21 cellular contexts compared by ENCODE assay signal in genomic region chr5:82359286-82359685, GRCh38.
DNase-seq lines count a peak whose midpoint lies in the region; ATAC-seq and TF ChIP-seq lines count a peak whose summit lies in the region.
"Had no signal": no experiment of that assay in that cellular context is flagged by ENCODE, and none has a peak within 500 bp of the region (broad histone marks: within the 10 kb centered on the region; RNA-seq: fewer than 3 reads in every experiment).

No MANE protein-coding gene starts in this region.

- H3K27me3 ChIP-seq in foreskin keratinocyte (no peaks in the 10 kb centered on the region), smooth muscle cell (ENCODE audit: low read depth) (no peaks in the 10 kb centered on the region)
- H3K27me3 ChIP-seq: esophagus squamous epithelium, left lung had no signal

- peaks cover 3% of the 10 kb centered on the region for H3K27me3 Mint-ChIP-seq in activated T-cell treated with anti-CD3 and anti-CD28 coated beads, Interleukin-2, amount 50 U/mL, for 24 hours
- H3K27me3 Mint-ChIP-seq in activated T-cell treated with anti-CD3 and anti-CD28 coated beads, Interleukin-2, amount 50 U/mL, for 72 hours (ENCODE audit: low read depth) = peaks cover 17% of the 10 kb centered on the region
- H3K27me3 Mint-ChIP-seq: activated CD8-positive, alpha-beta memory T cell treated with anti-CD3 and anti-CD28 coated beads, Interleukin-2, amount 10 ng/mL, durations not matched to agents 7 days and 5 days had no signal

- H3K36me3 Mint-ChIP-seq in activated T-cell treated with anti-CD3 and anti-CD28 coated beads, Interleukin-2, amount 50 U/mL, for 24 hours (ENCODE audit: low read depth) = no peaks in the 10 kb centered on the region
- H3K36me3 Mint-ChIP-seq in activated T-cell treated with anti-CD3 and anti-CD28 coated beads, Interleukin-2, amount 50 U/mL, for 72 hours (ENCODE audit: insufficient read depth in 2 of 2) = no peaks in the 10 kb centered on the region
- H3K36me3 Mint-ChIP-seq: activated CD8-positive, alpha-beta memory T cell treated with anti-CD3 and anti-CD28 coated beads, Interleukin-2, amount 10 ng/mL, durations not matched to agents 7 days and 5 days had no signal

- no peak for ATAC-seq in activated T-cell treated with anti-CD3 and anti-CD28 coated beads, Interleukin-2, amount 50 U/mL, for 72 hours (replicated peaks in 1 of 2)
- ATAC-seq in foreskin keratinocyte (no peak), HG03196 (IDR thresholded peaks at IDR 0.05; ENCODE audit: unreplicated experiment) (no peak)
- ATAC-seq: activated CD8-positive, alpha-beta memory T cell treated with anti-CD3 and anti-CD28 coated beads, Interleukin-2, amount 10 ng/mL, durations not matched to agents 7 days and 5 days; left lung; mucosa of descending colon; PC-3 had no signal

- no peaks in the 10 kb centered on the region for H3K9me3 ChIP-seq in smooth muscle cell (replicated peaks; ENCODE audit: low read depth)
- H3K9me3 ChIP-seq: esophagus squamous epithelium, left lung, mucosa of descending colon had no signal

- WGBS in smooth muscle cell (ENCODE audit: low lambda C conversion rate) = 75% methylated on average over 4 of the region's 4 CpGs

- peaks cover 11% of the 10 kb centered on the region for H3K4me1 ChIP-seq in foreskin keratinocyte
- H3K4me1 ChIP-seq in smooth muscle cell (ENCODE audit: low read depth) = peaks cover 19% of the 10 kb centered on the region

- no peaks in the 10 kb centered on the region for H3K9me3 Mint-ChIP-seq in activated T-cell treated with anti-CD3 and anti-CD28 coated beads, Interleukin-2, amount 50 U/mL, for 24 hours
- no peaks in the 10 kb centered on the region for H3K9me3 Mint-ChIP-seq in activated T-cell treated with anti-CD3 and anti-CD28 coated beads, Interleukin-2, amount 50 U/mL, for 72 hours

- H3K27ac ChIP-seq in foreskin keratinocyte = peak overlapping the region; percentile 81
- peak overlapping the region; percentile 69 for H3K27ac ChIP-seq in smooth muscle cell (ENCODE audit: low read depth)

- in situ Hi-C loops in astrocyte of the spinal cord (cut with HindIII; ENCODE audit: low sequenced_read_pairs) = no loop called here

- no peak overlapping the region for H3K4me3 Mint-ChIP-seq in activated T-cell treated with anti-CD3 and anti-CD28 coated beads, Interleukin-2, amount 50 U/mL, for 24 hours
- H3K4me3 Mint-ChIP-seq in activated T-cell treated with anti-CD3 and anti-CD28 coated beads, Interleukin-2, amount 50 U/mL, for 72 hours = no peak overlapping the region
- H3K4me3 Mint-ChIP-seq: activated CD8-positive, alpha-beta memory T cell treated with anti-CD3 and anti-CD28 coated beads, Interleukin-2, amount 10 ng/mL, durations not matched to agents 7 days and 5 days; B cell had no signal

- no peak overlapping the region for H3K9ac ChIP-seq in smooth muscle cell (ENCODE audit: low read depth)

- peak overlapping the region; percentile 17 for H2AFZ ChIP-seq in smooth muscle cell (ENCODE audit: low read depth)

- H3K79me2 ChIP-seq in smooth muscle cell (ENCODE audit: low read depth) = peaks cover 6% of the 10 kb centered on the region

- H3K4me1 Mint-ChIP-seq in activated T-cell treated with anti-CD3 and anti-CD28 coated beads, Interleukin-2, amount 50 U/mL, for 24 hours (ENCODE audit: low read depth) = peaks cover 60% of the 10 kb centered on the region
- H3K4me1 Mint-ChIP-seq in activated T-cell treated with anti-CD3 and anti-CD28 coated beads, Interleukin-2, amount 50 U/mL, for 72 hours (ENCODE audit: low read depth) = peaks cover 51% of the 10 kb centered on the region

- DNase-seq in activated T-cell treated with anti-CD3 and anti-CD28 coated beads, Interleukin-2, amount 50 U/mL, for 24 hours = no peak
- no peak for DNase-seq in activated T-cell treated with anti-CD3 and anti-CD28 coated beads, Interleukin-2, amount 50 U/mL, for 72 hours
- peak; percentile 47 for DNase-seq in astrocyte of the spinal cord (ENCODE audit: low read depth, low spot score)
- DNase-seq in foreskin keratinocyte = peak in 1 of 2 donors; percentile 18
- DNase-seq in smooth muscle cell (lab: John Stamatoyannopoulos, UW; ENCODE audit: unreplicated experiment) = no peak
- DNase-seq in DMS 273 (lab: John Stamatoyannopoulos, UW; ENCODE audit: unreplicated experiment) = no peak
- DNase-seq in stimulated activated CD4-positive, alpha-beta T cell treated with anti-CD3 and anti-CD28 coated beads, Interleukin-12 subunit alpha, Interleukin-12 subunit beta, amount 100 ng/mL, for 4 hours = no peak
- DNase-seq: activated CD4-positive, alpha-beta T cell treated with anti-CD3 and anti-CD28 coated beads for 4 hours; activated CD8-positive, alpha-beta memory T cell treated with anti-CD3 and anti-CD28 coated beads, Interleukin-2, amount 10 ng/mL, durations not matched to agents 7 days and 5 days; effector memory CD4-positive, alpha-beta T cell; esophagus squamous epithelium; left lung; mucosa of descending colon; NCI-H187 treated with DMSO at 0.1 percent for 48 hours; NCI-H446; PC-3; SHP77 treated with DMSO at 0.1 percent for 48 hours; stimulated activated CD4-positive, alpha-beta T cell treated with anti-CD3 and anti-CD28 coated beads, Interleukin-15, amount 100 ng/mL, for 24 hours; substantia nigra had no signal

- peak overlapping the region; percentile 8 for H3K4me2 ChIP-seq in smooth muscle cell

- no peaks in the 10 kb centered on the region for H4K20me1 ChIP-seq in smooth muscle cell (ENCODE audit: low read depth)

- H3K27ac Mint-ChIP-seq in activated T-cell treated with anti-CD3 and anti-CD28 coated beads, Interleukin-2, amount 50 U/mL, for 24 hours = peak overlapping the region; percentile 28
- H3K27ac Mint-ChIP-seq in activated T-cell treated with anti-CD3 and anti-CD28 coated beads, Interleukin-2, amount 50 U/mL, for 72 hours = no peak overlapping the region
- H3K27ac Mint-ChIP-seq: activated CD8-positive, alpha-beta memory T cell treated with anti-CD3 and anti-CD28 coated beads, Interleukin-2, amount 10 ng/mL, durations not matched to agents 7 days and 5 days; B cell had no signal

- no peak overlapping the region for H3K4me3 ChIP-seq in astrocyte of the spinal cord (ENCODE audit: low read depth, low read length)
- H3K4me3 ChIP-seq in smooth muscle cell = no peak overlapping the region
- H3K4me3 ChIP-seq: esophagus squamous epithelium, left lung, mucosa of descending colon had no signal

- peaks cover 3% of the 10 kb centered on the region for H3F3A ChIP-seq in smooth muscle cell (ENCODE audit: low read depth)

- no peak for TF ChIP-seq CTCF in astrocyte of the spinal cord (IDR thresholded peaks at IDR 0.05; ENCODE audit: low read depth, low read length)
- TF ChIP-seq CTCF in foreskin keratinocyte (conservative IDR thresholded peaks at IDR 0.05) = no peak
- no peak for TF ChIP-seq CTCF in smooth muscle cell (IDR thresholded peaks at IDR 0.05; ENCODE audit: borderline replicate concordance, insufficient read depth, poor library complexity, severe bottlenecking)

- no peaks in the 10 kb centered on the region for H3K36me3 ChIP-seq in smooth muscle cell (ENCODE audit: low read depth)
- H3K36me3 ChIP-seq: esophagus squamous epithelium, left lung had no signal
